ENCODE assay signal across 20 cellular contexts in genomic region chrX:20567108-20567507, GRCh38.
DNase-seq lines count a peak whose midpoint lies in the region; ATAC-seq, FAIRE-seq and TF ChIP-seq lines count a peak whose summit lies in the region.
"Had no signal": no experiment of that assay in that cellular context is flagged by ENCODE, and none has a peak within 500 bp of the region (broad histone marks: within the 10 kb centered on the region; RNA-seq: fewer than 3 reads in every experiment).

No MANE protein-coding gene starts in this region.

- no peak for TF ChIP-seq CTCF in pancreas (IDR thresholded peaks at IDR 0.05)
- TF ChIP-seq CTCF in glutamatergic neuron (IDR thresholded peaks at IDR 0.05; ENCODE audit: partially characterized antibody, unreplicated experiment): no peak

- H3K4me1 Mint-ChIP-seq in activated naive CD8-positive, alpha-beta T cell treated with anti-CD3 and anti-CD28 coated beads, Interleukin-2, amount 50 U/mL, for 24 hours: peaks cover 7% of the 10 kb centered on the region
- H3K4me1 Mint-ChIP-seq in glutamatergic neuron (ENCODE audit: low read depth, unreplicated experiment): no peaks in the 10 kb centered on the region
- H3K4me1 Mint-ChIP-seq: CD8-positive, alpha-beta memory T cell had no signal

- H4K20me1 ChIP-seq in BLaER1 treated with 17β-estradiol and CSF1 and Interleukin-3, amounts not matched to agents 10 nM and 100 nM: no peaks in the 10 kb centered on the region

- ATAC-seq in GM18858 (IDR thresholded peaks at IDR 0.05; ENCODE audit: unreplicated experiment) (peak; percentile 60), HG02852 (IDR thresholded peaks at IDR 0.05; ENCODE audit: unreplicated experiment) (peak; percentile 83), pancreas (no peak)
- ATAC-seq in activated naive CD8-positive, alpha-beta T cell treated with anti-CD3 and anti-CD28 coated beads, Interleukin-2, amount 50 U/mL, for 24 hours: peak; percentile 65

- no peak overlapping the region for H3K27ac Mint-ChIP-seq in activated naive CD8-positive, alpha-beta T cell treated with anti-CD3 and anti-CD28 coated beads, Interleukin-2, amount 50 U/mL, for 24 hours
- no peak overlapping the region for H3K27ac Mint-ChIP-seq in glutamatergic neuron (ENCODE audit: unreplicated experiment)
- H3K27ac Mint-ChIP-seq: CD8-positive, alpha-beta memory T cell; HFFc6 had no signal

- intact Hi-C loops in pancreas (cut with DNase I): no loop called here

- no peak overlapping the region for H3K27ac ChIP-seq in BLaER1 treated with 17β-estradiol and CSF1 and Interleukin-3, amounts not matched to agents 10 nM and 100 nM
- H3K27ac ChIP-seq in pancreas: no peak overlapping the region
- H3K27ac ChIP-seq: SK-N-MC had no signal

- no peaks in the 10 kb centered on the region for H3K9me3 ChIP-seq in BLaER1 treated with 17β-estradiol and CSF1 and Interleukin-3, amounts not matched to agents 10 nM and 100 nM (replicated peaks in 1 of 11)
- H3K9me3 ChIP-seq in pancreas: no peaks in the 10 kb centered on the region

- no peak overlapping the region for H3K9ac ChIP-seq in BLaER1 treated with 17β-estradiol and CSF1 and Interleukin-3, amounts not matched to agents 10 nM and 100 nM

- H3K4me3 ChIP-seq in BLaER1 treated with 17β-estradiol and CSF1 and Interleukin-3, amounts not matched to agents 10 nM and 100 nM: no peak overlapping the region
- no peak overlapping the region for H3K4me3 ChIP-seq in pancreas
- H3K4me3 ChIP-seq: SK-N-MC had no signal

- no peaks in the 10 kb centered on the region for H3K36me3 ChIP-seq in BLaER1 treated with 17β-estradiol and CSF1 and Interleukin-3, amounts not matched to agents 10 nM and 100 nM
- no peaks in the 10 kb centered on the region for H3K36me3 ChIP-seq in pancreas

- H3K4me2 ChIP-seq in BLaER1 treated with 17β-estradiol and CSF1 and Interleukin-3, amounts not matched to agents 10 nM and 100 nM: peak overlapping the region in 7 of 11 experiments; percentile 5 to 42 (median 21); a peak in 11 of 22 replicates

- FAIRE-seq in pancreas (lab: Jason Lieb, UNC): no peak
- FAIRE-seq: D721Med, H54 had no signal

- no peaks in the 10 kb centered on the region for H3K27me3 ChIP-seq in BLaER1 treated with 17β-estradiol and CSF1 and Interleukin-3, amounts not matched to agents 10 nM and 100 nM
- peaks cover 0 to 10% (median 0%) of the 10 kb centered on the region in 4 donors for H3K27me3 ChIP-seq in pancreas

- DNase-seq in activated naive CD8-positive, alpha-beta T cell treated with anti-CD3 and anti-CD28 coated beads, Interleukin-2, amount 50 U/mL, for 24 hours: peak; percentile 1
- DNase-seq in pancreas (no peak), glutamatergic neuron (no peak), NCI-H69 (lab: John Stamatoyannopoulos, UW) (no peak)
- no peak for DNase-seq in effector CD4-positive, alpha-beta T cell
- DNase-seq: C1 segment of cervical spinal cord; CD8-positive, alpha-beta memory T cell; HFFc6; NCI-H1105; NCI-H1694; NCI-H2107; NCI-H510A; NCI-H82; SHP77 had no signal

- H3K27me3 Mint-ChIP-seq in activated naive CD8-positive, alpha-beta T cell treated with anti-CD3 and anti-CD28 coated beads, Interleukin-2, amount 50 U/mL, for 24 hours: no peaks in the 10 kb centered on the region
- H3K27me3 Mint-ChIP-seq in glutamatergic neuron (ENCODE audit: unreplicated experiment): peaks cover 2% of the 10 kb centered on the region

- H3K9me3 Mint-ChIP-seq in activated naive CD8-positive, alpha-beta T cell treated with anti-CD3 and anti-CD28 coated beads, Interleukin-2, amount 50 U/mL, for 24 hours: no peaks in the 10 kb centered on the region
- H3K9me3 Mint-ChIP-seq in glutamatergic neuron (ENCODE audit: unreplicated experiment): no peaks in the 10 kb centered on the region
- H3K9me3 Mint-ChIP-seq: CD8-positive, alpha-beta memory T cell; HFFc6 had no signal

- no peak overlapping the region for H3K4me3 Mint-ChIP-seq in activated naive CD8-positive, alpha-beta T cell treated with anti-CD3 and anti-CD28 coated beads, Interleukin-2, amount 50 U/mL, for 24 hours
- H3K4me3 Mint-ChIP-seq in glutamatergic neuron (ENCODE audit: unreplicated experiment): no peak overlapping the region
- H3K4me3 Mint-ChIP-seq: CD8-positive, alpha-beta memory T cell; HFFc6 had no signal

- peaks cover 0 to 11% (median 7%) of the 10 kb centered on the region in 10 experiments; a peak in 9 of 20 replicates for H3K4me1 ChIP-seq in BLaER1 treated with 17β-estradiol and CSF1 and Interleukin-3, amounts not matched to agents 10 nM and 100 nM
- H3K4me1 ChIP-seq in pancreas: no peaks in the 10 kb centered on the region

- H3K36me3 Mint-ChIP-seq in activated naive CD8-positive, alpha-beta T cell treated with anti-CD3 and anti-CD28 coated beads, Interleukin-2, amount 50 U/mL, for 24 hours (ENCODE audit: low read depth): no peaks in the 10 kb centered on the region
- no peaks in the 10 kb centered on the region for H3K36me3 Mint-ChIP-seq in glutamatergic neuron (ENCODE audit: unreplicated experiment)
- H3K36me3 Mint-ChIP-seq: CD8-positive, alpha-beta memory T cell had no signal

Comparison
In these comparisons a context has a peak if more than half of its experiments do, and no peak if none do; other contexts are left out.
1. ATAC-seq: peak in GM18858 (single experiment), HG02852 (single experiment) and activated naive CD8-positive, alpha-beta T cell treated with anti-CD3 and anti-CD28 coated beads, Interleukin-2, amount 50 U/mL, for 24 hours (single experiment); none in pancreas (0 of 4).